In the genomic region with DNA sequence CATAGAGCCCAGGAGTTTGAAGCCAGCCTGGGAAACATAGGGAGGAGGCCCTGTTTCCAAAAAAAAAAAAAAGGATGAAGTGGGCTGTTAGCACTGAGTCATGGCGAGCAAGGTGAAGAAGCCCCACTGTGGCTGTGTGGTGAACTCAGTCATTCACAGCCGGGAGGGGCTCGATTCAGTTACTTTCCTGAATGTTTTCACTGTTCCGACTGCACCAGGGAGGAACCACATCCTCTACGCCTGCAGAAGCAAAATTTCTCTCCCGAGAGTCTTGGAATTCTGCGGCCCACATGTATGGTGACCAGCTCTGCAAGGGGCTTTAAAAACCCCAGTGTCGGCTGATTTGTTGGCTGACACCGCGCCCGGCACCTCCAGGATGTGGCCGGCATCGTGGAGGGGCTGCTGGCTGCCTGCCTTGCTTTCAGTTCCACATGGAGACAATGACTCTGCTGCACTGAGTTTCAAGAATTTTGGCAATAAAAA, we compare ENCODE assay signal across 1 cellular context.
TF ChIP-seq lines count a peak whose summit lies in the region.

No MANE protein-coding gene starts in this region.

TF ChIP-seq in GM23338, 12 proteins besides CTCF, POLR2A, EP300 and RAD21 (continued from another document):
- TF ChIP-seq, protein P1, sequence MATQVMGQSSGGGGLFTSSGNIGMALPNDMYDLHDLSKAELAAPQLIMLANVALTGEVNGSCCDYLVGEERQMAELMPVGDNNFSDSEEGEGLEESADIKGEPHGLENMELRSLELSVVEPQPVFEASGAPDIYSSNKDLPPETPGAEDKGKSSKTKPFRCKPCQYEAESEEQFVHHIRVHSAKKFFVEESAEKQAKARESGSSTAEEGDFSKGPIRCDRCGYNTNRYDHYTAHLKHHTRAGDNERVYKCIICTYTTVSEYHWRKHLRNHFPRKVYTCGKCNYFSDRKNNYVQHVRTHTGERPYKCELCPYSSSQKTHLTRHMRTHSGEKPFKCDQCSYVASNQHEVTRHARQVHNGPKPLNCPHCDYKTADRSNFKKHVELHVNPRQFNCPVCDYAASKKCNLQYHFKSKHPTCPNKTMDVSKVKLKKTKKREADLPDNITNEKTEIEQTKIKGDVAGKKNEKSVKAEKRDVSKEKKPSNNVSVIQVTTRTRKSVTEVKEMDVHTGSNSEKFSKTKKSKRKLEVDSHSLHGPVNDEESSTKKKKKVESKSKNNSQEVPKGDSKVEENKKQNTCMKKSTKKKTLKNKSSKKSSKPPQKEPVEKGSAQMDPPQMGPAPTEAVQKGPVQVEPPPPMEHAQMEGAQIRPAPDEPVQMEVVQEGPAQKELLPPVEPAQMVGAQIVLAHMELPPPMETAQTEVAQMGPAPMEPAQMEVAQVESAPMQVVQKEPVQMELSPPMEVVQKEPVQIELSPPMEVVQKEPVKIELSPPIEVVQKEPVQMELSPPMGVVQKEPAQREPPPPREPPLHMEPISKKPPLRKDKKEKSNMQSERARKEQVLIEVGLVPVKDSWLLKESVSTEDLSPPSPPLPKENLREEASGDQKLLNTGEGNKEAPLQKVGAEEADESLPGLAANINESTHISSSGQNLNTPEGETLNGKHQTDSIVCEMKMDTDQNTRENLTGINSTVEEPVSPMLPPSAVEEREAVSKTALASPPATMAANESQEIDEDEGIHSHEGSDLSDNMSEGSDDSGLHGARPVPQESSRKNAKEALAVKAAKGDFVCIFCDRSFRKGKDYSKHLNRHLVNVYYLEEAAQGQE (IDR thresholded peaks at IDR 0.05; ENCODE audit: unreplicated experiment) = no peak
- no peak for TF ChIP-seq NANOG (IDR thresholded peaks at IDR 0.05; ENCODE audit: borderline replicate concordance)
- no peak for TF ChIP-seq STAT1 (IDR thresholded peaks at IDR 0.05; ENCODE audit: unreplicated experiment)
- TF ChIP-seq, protein P2, sequence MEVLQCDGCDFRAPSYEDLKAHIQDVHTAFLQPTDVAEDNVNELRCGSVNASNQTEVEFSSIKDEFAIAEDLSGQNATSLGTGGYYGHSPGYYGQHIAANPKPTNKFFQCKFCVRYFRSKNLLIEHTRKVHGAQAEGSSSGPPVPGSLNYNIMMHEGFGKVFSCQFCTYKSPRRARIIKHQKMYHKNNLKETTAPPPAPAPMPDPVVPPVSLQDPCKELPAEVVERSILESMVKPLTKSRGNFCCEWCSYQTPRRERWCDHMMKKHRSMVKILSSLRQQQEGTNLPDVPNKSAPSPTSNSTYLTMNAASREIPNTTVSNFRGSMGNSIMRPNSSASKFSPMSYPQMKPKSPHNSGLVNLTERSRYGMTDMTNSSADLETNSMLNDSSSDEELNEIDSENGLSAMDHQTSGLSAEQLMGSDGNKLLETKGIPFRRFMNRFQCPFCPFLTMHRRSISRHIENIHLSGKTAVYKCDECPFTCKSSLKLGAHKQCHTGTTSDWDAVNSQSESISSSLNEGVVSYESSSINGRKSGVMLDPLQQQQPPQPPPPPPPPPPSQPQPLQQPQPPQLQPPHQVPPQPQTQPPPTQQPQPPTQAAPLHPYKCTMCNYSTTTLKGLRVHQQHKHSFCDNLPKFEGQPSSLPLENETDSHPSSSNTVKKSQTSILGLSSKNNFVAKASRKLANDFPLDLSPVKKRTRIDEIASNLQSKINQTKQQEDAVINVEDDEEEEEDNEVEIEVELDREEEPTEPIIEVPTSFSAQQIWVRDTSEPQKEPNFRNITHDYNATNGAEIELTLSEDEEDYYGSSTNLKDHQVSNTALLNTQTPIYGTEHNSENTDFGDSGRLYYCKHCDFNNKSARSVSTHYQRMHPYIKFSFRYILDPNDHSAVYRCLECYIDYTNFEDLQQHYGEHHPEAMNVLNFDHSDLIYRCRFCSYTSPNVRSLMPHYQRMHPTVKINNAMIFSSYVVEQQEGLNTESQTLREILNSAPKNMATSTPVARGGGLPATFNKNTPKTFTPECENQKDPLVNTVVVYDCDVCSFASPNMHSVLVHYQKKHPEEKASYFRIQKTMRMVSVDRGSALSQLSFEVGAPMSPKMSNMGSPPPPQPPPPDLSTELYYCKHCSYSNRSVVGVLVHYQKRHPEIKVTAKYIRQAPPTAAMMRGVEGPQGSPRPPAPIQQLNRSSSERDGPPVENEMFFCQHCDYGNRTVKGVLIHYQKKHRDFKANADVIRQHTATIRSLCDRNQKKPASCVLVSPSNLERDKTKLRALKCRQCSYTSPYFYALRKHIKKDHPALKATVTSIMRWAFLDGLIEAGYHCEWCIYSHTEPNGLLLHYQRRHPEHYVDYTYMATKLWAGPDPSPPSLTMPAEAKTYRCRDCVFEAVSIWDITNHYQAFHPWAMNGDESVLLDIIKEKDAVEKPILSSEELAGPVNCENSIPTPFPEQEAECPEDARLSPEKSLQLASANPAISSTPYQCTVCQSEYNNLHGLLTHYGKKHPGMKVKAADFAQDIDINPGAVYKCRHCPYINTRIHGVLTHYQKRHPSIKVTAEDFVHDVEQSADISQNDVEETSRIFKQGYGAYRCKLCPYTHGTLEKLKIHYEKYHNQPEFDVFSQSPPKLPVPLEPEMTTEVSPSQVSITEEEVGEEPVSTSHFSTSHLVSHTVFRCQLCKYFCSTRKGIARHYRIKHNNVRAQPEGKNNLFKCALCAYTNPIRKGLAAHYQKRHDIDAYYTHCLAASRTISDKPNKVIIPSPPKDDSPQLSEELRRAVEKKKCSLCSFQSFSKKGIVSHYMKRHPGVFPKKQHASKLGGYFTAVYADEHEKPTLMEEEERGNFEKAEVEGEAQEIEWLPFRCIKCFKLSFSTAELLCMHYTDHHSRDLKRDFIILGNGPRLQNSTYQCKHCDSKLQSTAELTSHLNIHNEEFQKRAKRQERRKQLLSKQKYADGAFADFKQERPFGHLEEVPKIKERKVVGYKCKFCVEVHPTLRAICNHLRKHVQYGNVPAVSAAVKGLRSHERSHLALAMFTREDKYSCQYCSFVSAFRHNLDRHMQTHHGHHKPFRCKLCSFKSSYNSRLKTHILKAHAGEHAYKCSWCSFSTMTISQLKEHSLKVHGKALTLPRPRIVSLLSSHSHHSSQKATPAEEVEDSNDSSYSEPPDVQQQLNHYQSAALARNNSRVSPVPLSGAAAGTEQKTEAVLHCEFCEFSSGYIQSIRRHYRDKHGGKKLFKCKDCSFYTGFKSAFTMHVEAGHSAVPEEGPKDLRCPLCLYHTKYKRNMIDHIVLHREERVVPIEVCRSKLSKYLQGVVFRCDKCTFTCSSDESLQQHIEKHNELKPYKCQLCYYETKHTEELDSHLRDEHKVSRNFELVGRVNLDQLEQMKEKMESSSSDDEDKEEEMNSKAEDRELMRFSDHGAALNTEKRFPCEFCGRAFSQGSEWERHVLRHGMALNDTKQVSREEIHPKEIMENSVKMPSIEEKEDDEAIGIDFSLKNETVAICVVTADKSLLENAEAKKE (CRISPR knock-in tag; IDR thresholded peaks at IDR 0.05) = no peak
- TF ChIP-seq, protein P3, sequence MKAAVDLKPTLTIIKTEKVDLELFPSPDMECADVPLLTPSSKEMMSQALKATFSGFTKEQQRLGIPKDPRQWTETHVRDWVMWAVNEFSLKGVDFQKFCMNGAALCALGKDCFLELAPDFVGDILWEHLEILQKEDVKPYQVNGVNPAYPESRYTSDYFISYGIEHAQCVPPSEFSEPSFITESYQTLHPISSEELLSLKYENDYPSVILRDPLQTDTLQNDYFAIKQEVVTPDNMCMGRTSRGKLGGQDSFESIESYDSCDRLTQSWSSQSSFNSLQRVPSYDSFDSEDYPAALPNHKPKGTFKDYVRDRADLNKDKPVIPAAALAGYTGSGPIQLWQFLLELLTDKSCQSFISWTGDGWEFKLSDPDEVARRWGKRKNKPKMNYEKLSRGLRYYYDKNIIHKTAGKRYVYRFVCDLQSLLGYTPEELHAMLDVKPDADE (IDR thresholded peaks at IDR 0.05) = no peak
- no peak for TF ChIP-seq JUNB (IDR thresholded peaks at IDR 0.05; ENCODE audit: unreplicated experiment)
- no peak for TF ChIP-seq POLR2AphosphoS5 (IDR thresholded peaks at IDR 0.05; ENCODE audit: low read depth)
